In the genomic region with DNA sequence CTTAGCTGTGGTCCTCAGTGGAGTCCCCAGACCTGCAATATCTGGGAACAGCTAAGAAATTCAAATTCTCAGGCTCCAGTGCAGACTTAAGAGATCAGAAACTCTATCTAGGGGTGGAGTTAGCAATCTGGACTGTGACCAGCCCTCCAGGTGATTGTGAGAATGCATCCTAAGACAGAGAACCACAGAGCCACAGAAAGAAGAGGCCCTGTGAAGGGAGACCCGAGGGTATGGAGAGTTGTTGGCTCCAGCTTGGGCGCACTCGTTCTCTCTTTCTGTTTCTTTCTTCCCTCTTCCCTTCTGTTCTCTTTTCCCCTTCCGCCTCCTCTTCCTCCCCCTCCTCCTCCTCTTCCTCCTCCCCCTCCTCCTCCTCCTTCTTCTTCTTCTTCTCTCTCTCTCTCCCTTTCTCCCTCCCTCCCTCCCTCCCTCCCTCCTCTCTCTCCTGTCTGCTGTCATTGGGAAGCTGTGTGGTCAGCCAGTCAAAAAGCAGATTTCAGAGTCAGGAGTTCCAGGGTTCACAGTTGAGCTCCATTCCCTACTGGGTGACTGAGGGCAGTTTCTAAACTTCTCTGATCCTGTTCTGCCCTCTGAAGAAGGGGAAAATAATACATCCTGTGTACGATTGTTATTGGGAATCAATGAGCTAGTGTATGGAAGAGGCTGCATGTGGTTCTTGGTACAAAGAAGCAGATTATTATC, we compare ENCODE assay signal across 9 cellular contexts.
DNase-seq lines count a peak whose midpoint lies in the region; ATAC-seq lines count a peak whose summit lies in the region.
"Had no signal": no experiment of that assay in that cellular context is flagged by ENCODE, and none has a peak within 500 bp of the region (broad histone marks: within the 10 kb centered on the region; RNA-seq: fewer than 3 reads in every experiment).

No MANE protein-coding gene starts in this region.

- no peak overlapping the region for H3K4me3 ChIP-seq in muscle layer of colon (ENCODE audit: low read depth in 1 of 2, low read length in 2 of 2)

- H3K36me3 ChIP-seq in muscle layer of colon (ENCODE audit: insufficient read depth, low read length) = no peaks in the 10 kb centered on the region

- H3K27me3 ChIP-seq in muscle layer of colon (ENCODE audit: control insufficient read depth in 1 of 2, insufficient read depth in 2 of 2, low read length in 2 of 2) = no peaks in the 10 kb centered on the region

- H3K27ac ChIP-seq in muscle layer of colon (ENCODE audit: low read depth, low read length) = peak overlapping the region; percentile 55

- H3K4me1 ChIP-seq in muscle layer of colon (ENCODE audit: insufficient read depth, low read length) = peaks cover 32% of the 10 kb centered on the region

- peak; percentile 41 for DNase-seq in EH (ENCODE audit: low read depth)
- peak; percentile 55 for DNase-seq in astrocyte of the hippocampus (ENCODE audit: low read depth, low spot score)
- no peak for DNase-seq in NCI-H1694 treated with DMSO at 0.1 percent for 48 hours (lab: John Stamatoyannopoulos, UW)
- no peak for DNase-seq in 8988T
- DNase-seq in ureter (ENCODE audit: low spot score) = no peak
- DNase-seq: activated CD4-positive, alpha-beta T cell treated with anti-CD3 and anti-CD28 coated beads for 4 hours had no signal

- H3K9me3 ChIP-seq in muscle layer of colon (ENCODE audit: low read length) = no peaks in the 10 kb centered on the region

- ATAC-seq in HG02623 (IDR thresholded peaks at IDR 0.05; ENCODE audit: unreplicated experiment) (peak; percentile 28), HG03442 (IDR thresholded peaks at IDR 0.05; ENCODE audit: unreplicated experiment) (no peak)

- H3K9ac ChIP-seq in muscle layer of colon (ENCODE audit: low read length) = no peak overlapping the region

Comparison
In these comparisons a context has a peak if more than half of its experiments do, and no peak if none do; other contexts are left out.
1. DNase-seq: peak in EH (single experiment) and astrocyte of the hippocampus (single experiment); none in NCI-H1694 treated with DMSO at 0.1 percent for 48 hours (single experiment), 8988T (single experiment) and ureter (single experiment).